ENCODE assay signal across 2 cellular contexts in genomic region chrX:153981231-153981630, GRCh38.
TF ChIP-seq lines count a peak whose summit lies in the region.

No MANE protein-coding gene starts in this region.

TF ChIP-seq in liver, 16 proteins besides CTCF, POLR2A, EP300 and RAD21:
- TF ChIP-seq GABPA (IDR thresholded peaks at IDR 0.05 in 1 of 2, conservative IDR thresholded peaks at IDR 0.05 in 1 of 2) (no peak), ATF3 (IDR thresholded peaks at IDR 0.05) (no peak), NR2F2 (IDR thresholded peaks at IDR 0.05) (no peak), YY1 (IDR thresholded peaks at IDR 0.05) (no peak), SP1 (IDR thresholded peaks at IDR 0.05) (no peak), MAX (IDR thresholded peaks at IDR 0.05) (no peak), REST (IDR thresholded peaks at IDR 0.05) (no peak)
TF ChIP-seq in liver: peak in this region for 0.

TF ChIP-seq in HepG2, 621 proteins besides CTCF, POLR2A, EP300 and RAD21:
- no peak for TF ChIP-seq ZBTB25 (CRISPR knock-in tag; IDR thresholded peaks at IDR 0.05)
- TF ChIP-seq TEF (CRISPR knock-in tag; IDR thresholded peaks at IDR 0.05), result no peak
- TF ChIP-seq ZNF597 (CRISPR knock-in tag; IDR thresholded peaks at IDR 0.05), result no peak
- TF ChIP-seq PPARG (CRISPR knock-in tag; conservative IDR thresholded peaks at IDR 0.05), result no peak
- TF ChIP-seq IKZF4 (CRISPR knock-in tag; IDR thresholded peaks at IDR 0.05; ENCODE audit: borderline replicate concordance, low read depth, not compliant biosample characterization), result no peak
- no peak for TF ChIP-seq ZNF782 (CRISPR knock-in tag; IDR thresholded peaks at IDR 0.05; ENCODE audit: borderline replicate concordance)
- TF ChIP-seq IRF9 (CRISPR knock-in tag; IDR thresholded peaks at IDR 0.05; ENCODE audit: borderline replicate concordance), result no peak
- TF ChIP-seq MAZ (IDR thresholded peaks at IDR 0.05; ENCODE audit: borderline replicate concordance, low read depth, low read length), result no peak
- no peak for TF ChIP-seq MAZ (CRISPR knock-in tag; IDR thresholded peaks at IDR 0.05; ENCODE audit: low read depth)
